In genomic region chr1:13540871-13541270, GRCh38 we compare ENCODE assay signal across 20 cellular contexts. TPM values are rescaled to one million over a fixed set of nuclear protein-coding genes. Genes with fewer than 3 reads are reported as not detected.
A peak's percentile ranks its signal among the peaks of the same experiment; 100 is the strongest.
DNase-seq lines count a peak whose midpoint lies in the region; ATAC-seq, FAIRE-seq and TF ChIP-seq lines count a peak whose summit lies in the region.
"Had no signal": no experiment of that assay in that cellular context is flagged by ENCODE, and none has a peak within 500 bp of the region (broad histone marks: within the 10 kb centered on the region; RNA-seq: fewer than 3 reads in every experiment).

No MANE protein-coding gene starts in this region.

- H3K27ac ChIP-seq in RWPE2 (ENCODE audit: poor library complexity, severe bottlenecking) = no peak overlapping the region
- H3K27ac ChIP-seq in heart left ventricle = peak overlapping the region; percentile 6 to 95 (median 80)
- H3K27ac ChIP-seq in neural progenitor cell = no peak overlapping the region
- no peak overlapping the region for H3K27ac ChIP-seq in substantia nigra (ENCODE audit: low read depth, low read length, poor library complexity, severe bottlenecking)
- H3K27ac ChIP-seq in kidney (ENCODE audit: low read depth in 2 of 2, low read length in 2 of 2) = no peak overlapping the region
- H3K27ac ChIP-seq: lower lobe of right lung, thyroid gland had no signal

- no peaks in the 10 kb centered on the region for H3K79me2 ChIP-seq in neural progenitor cell (ENCODE audit: low read depth)

- no peak for FAIRE-seq in kidney (lab: Jason Lieb, UNC)
- FAIRE-seq: K562 had no signal

- no peak overlapping the region for H3K27ac Mint-ChIP-seq in neural progenitor cell
- H3K27ac Mint-ChIP-seq: activated T-helper 2 cell treated with anti-CD3 and anti-CD28 coated beads, Interferon-gamma antibody, Interleukin-2, Interleukin-4, amounts not matched to agents 10 μg/mL and 5 μg/mL and 100 μg/mL, durations not matched to agents 14 hours and 24 hours and 36 hours had no signal

- H3K27me3 Mint-ChIP-seq in neural progenitor cell (ENCODE audit: insufficient read depth, low read depth) = peaks cover 6% of the 10 kb centered on the region

- no peak for DNase-seq in RWPE2 (ENCODE audit: low spot score)
- peak in 4 of 5 donors; percentile 60 to 88 (median 65) for DNase-seq in heart left ventricle
- no peak for DNase-seq in neural progenitor cell (ENCODE audit: low spot score)
- DNase-seq in substantia nigra (lab: John Stamatoyannopoulos, UW) = peak in 27 of 49 donors; percentile 1 to 58 (median 26)
- no peak for DNase-seq in kidney
- no peak for DNase-seq in HK-2 (ENCODE audit: unreplicated experiment)
- DNase-seq: activated CD4-positive, alpha-beta T cell treated with anti-CD3 and anti-CD28 coated beads for 4 hours; dermis blood vessel endothelial cell; lower lobe of right lung; MV-4-11; NCI-H1694 treated with DMSO at 0.1 percent for 48 hours; NCI-H345; NK-92 treated with Interleukin-12 subunit alpha and Interleukin-12 subunit beta, amount 100 ng/mL, for 24 hours; SW 1271; thyroid gland had no signal

- ATAC-seq in RWPE2 (ENCODE audit: low read depth) (peak; percentile 40; the same call in 1 of the 3 replicates), heart left ventricle (peak; percentile 78 to 87 (median 82)), GM21529 (IDR thresholded peaks at IDR 0.05; ENCODE audit: unreplicated experiment) (no peak)
- ATAC-seq: K562, lower lobe of right lung had no signal

- H4K20me1 ChIP-seq in neural progenitor cell (ENCODE audit: low read depth) = no peaks in the 10 kb centered on the region

- no peak overlapping the region for H3K4me3 Mint-ChIP-seq in neural progenitor cell

- TF ChIP-seq POLR2A in heart left ventricle (IDR thresholded peaks at IDR 0.05) = no peak

- peak overlapping the region; percentile 79 for H2AFZ ChIP-seq in neural progenitor cell (replicated peaks)

- 27 to 40% (median 37%) methylated on average over 8 of the region's 8 CpGs for WGBS in heart left ventricle, 4 donors

- intact Hi-C loops in heart left ventricle (cut with DNase I) (loop anchor here in 6 of 10 donors (2.0 to 10.0 kb wide), 4 partner anchors 54 to 76 kb away; no protein-coding TSS in a partner anchor), kidney (cut with DNase I) (no loop called here)

- H3K9ac ChIP-seq in neural progenitor cell (no peak overlapping the region), kidney (ENCODE audit: low read length in 2 of 2) (no peak overlapping the region)

- no peaks in the 10 kb centered on the region for H3K9me3 ChIP-seq in RWPE2 (ENCODE audit: severe bottlenecking)
- no peaks in the 10 kb centered on the region for H3K9me3 ChIP-seq in heart left ventricle
- no peaks in the 10 kb centered on the region for H3K9me3 ChIP-seq in neural progenitor cell (ENCODE audit: low read depth)
- no peaks in the 10 kb centered on the region for H3K9me3 ChIP-seq in kidney (ENCODE audit: control insufficient read depth in 1 of 2, low read length in 2 of 2)
- H3K9me3 ChIP-seq: breast epithelium, lower lobe of right lung, thyroid gland had no signal

- no peaks in the 10 kb centered on the region for H3K36me3 ChIP-seq in RWPE2 (ENCODE audit: low read depth)
- H3K36me3 ChIP-seq in heart left ventricle = no peaks in the 10 kb centered on the region
- no peaks in the 10 kb centered on the region for H3K36me3 ChIP-seq in neural progenitor cell
- H3K36me3 ChIP-seq in kidney (ENCODE audit: control insufficient read depth in 1 of 2, insufficient read depth in 2 of 2, low read length in 2 of 2) = no peaks in the 10 kb centered on the region
- H3K36me3 ChIP-seq: breast epithelium, lower lobe of right lung, thyroid gland had no signal

- H3K36me3 Mint-ChIP-seq in neural progenitor cell = no peaks in the 10 kb centered on the region

- no peak for TF ChIP-seq CTCF in RWPE2 (IDR thresholded peaks at IDR 0.05; ENCODE audit: poor library complexity, severe bottlenecking)
- TF ChIP-seq CTCF in heart left ventricle (IDR thresholded peaks at IDR 0.05) = no peak
- TF ChIP-seq CTCF in neural progenitor cell (IDR thresholded peaks at IDR 0.05) = no peak
- no peak for TF ChIP-seq CTCF in kidney (IDR thresholded peaks at IDR 0.05; ENCODE audit: borderline replicate concordance, extremely low read depth, insufficient read depth)

- no peaks in the 10 kb centered on the region for H3K9me3 Mint-ChIP-seq in neural progenitor cell
- H3K9me3 Mint-ChIP-seq: activated T-helper 2 cell treated with anti-CD3 and anti-CD28 coated beads, Interferon-gamma antibody, Interleukin-2, Interleukin-4, amounts not matched to agents 10 μg/mL and 5 μg/mL and 100 μg/mL, durations not matched to agents 14 hours and 24 hours and 36 hours had no signal

- no peaks in the 10 kb centered on the region for H3F3A ChIP-seq in neural progenitor cell (ENCODE audit: low read depth)

- H3K4me1 ChIP-seq in RWPE2 (ENCODE audit: insufficient read depth, poor library complexity, severe bottlenecking) (no peaks in the 10 kb centered on the region), heart left ventricle (peaks cover 0 to 33% (median 3%) of the 10 kb centered on the region in 12 donors), neural progenitor cell (peaks cover 9% of the 10 kb centered on the region), kidney (ENCODE audit: control insufficient read depth in 1 of 2, insufficient read depth in 1 of 2, low read depth in 1 of 2, low read length in 2 of 2) (no peaks in the 10 kb centered on the region)
- H3K4me1 ChIP-seq: breast epithelium, lower lobe of right lung, thyroid gland had no signal

- H3K27me3 ChIP-seq in RWPE2 (ENCODE audit: insufficient read depth, poor library complexity, severe bottlenecking) = no peaks in the 10 kb centered on the region
- peaks cover 0 to 3% (median 0%) of the 10 kb centered on the region in 9 donors for H3K27me3 ChIP-seq in heart left ventricle
- no peaks in the 10 kb centered on the region for H3K27me3 ChIP-seq in neural progenitor cell
- H3K27me3 ChIP-seq: breast epithelium, thyroid gland had no signal

- H3K4me1 Mint-ChIP-seq in neural progenitor cell = peaks cover 11% of the 10 kb centered on the region

- H3K4me2 ChIP-seq in neural progenitor cell = no peak overlapping the region

- no peak overlapping the region for H3K4me3 ChIP-seq in RWPE2 (ENCODE audit: severe bottlenecking)
- peak overlapping the region in 5 of 12 donors; percentile 4 to 33 (median 13) for H3K4me3 ChIP-seq in heart left ventricle
- no peak overlapping the region for H3K4me3 ChIP-seq in neural progenitor cell
- H3K4me3 ChIP-seq in kidney (ENCODE audit: low read length in 2 of 2) = no peak overlapping the region
- H3K4me3 ChIP-seq: breast epithelium, K562, lower lobe of right lung, thyroid gland had no signal

RNA-seq across cellular contexts. Expression of gene LRRC38, which starts 27.1 kb away (rescaled TPM):
- total RNA-seq in heart left ventricle (1 to 10 TPM in 5 of 9 donors, under 1 TPM in 2, not detected in 2; 0.20 to 4.0 (median 1.7) TPM), neural progenitor cell (ENCODE audit: low replicate concordance) (not detected in 2 replicates), kidney (not detected)
- polyA plus RNA-seq in heart left ventricle (1 to 10 TPM in 1 of 2 donors, under 1 TPM in 1; 0.30 to 4.4 TPM), kidney (ENCODE audit: insufficient read depth, low read depth, low replicate concordance) (not detected)
- total RNA-seq: activated T-helper 2 cell treated with anti-CD3 and anti-CD28 coated beads, Interferon-gamma antibody, Interleukin-2, Interleukin-4, amounts not matched to agents 10 μg/mL and 5 μg/mL and 100 μg/mL, durations not matched to agents 14 hours and 24 hours and 36 hours; glomerular endothelial cell; K562; lower lobe of right lung; thyroid gland had no signal
- polyA plus RNA-seq: K562 had no signal

RNA-seq across cellular contexts. Expression of gene PDPN, which starts 42.8 kb away (rescaled TPM):
- total RNA-seq in heart left ventricle (10 to 100 TPM in 8 of 9 donors, 1 to 10 TPM in 1; 9.7 to 46.1 (median 21.1) TPM), neural progenitor cell (ENCODE audit: low replicate concordance) (2.2 and 3.4 TPM in 2 replicates), kidney (4.6 TPM)
- polyA plus RNA-seq in heart left ventricle (100 to 1,000 TPM in 1 of 2 donors, 1 to 10 TPM in 1; 4.4 to 162 TPM), kidney (ENCODE audit: insufficient read depth, low read depth, low replicate concordance) (7.4 TPM)
- total RNA-seq: activated T-helper 2 cell treated with anti-CD3 and anti-CD28 coated beads, Interferon-gamma antibody, Interleukin-2, Interleukin-4, amounts not matched to agents 10 μg/mL and 5 μg/mL and 100 μg/mL, durations not matched to agents 14 hours and 24 hours and 36 hours had no signal
- polyA plus RNA-seq: K562 had no signal

Comparison
In these comparisons a context has a peak if more than half of its experiments do, and no peak if none do; other contexts are left out.
1. DNase-seq: peak in heart left ventricle (4 of 5) and substantia nigra (27 of 49); none in RWPE2 (single experiment), neural progenitor cell (single experiment), kidney (single experiment) and HK-2 (single experiment).
2. H3K27ac ChIP-seq: peak in heart left ventricle (12 of 12); none in RWPE2 (single experiment), neural progenitor cell (single experiment), substantia nigra (single experiment) and kidney (0 of 2).